8 cellular contexts compared by ENCODE assay signal in genomic region chr3:50600841-50601591, GRCh38. TPM values are rescaled to one million over a fixed set of nuclear protein-coding genes. Genes with fewer than 3 reads are reported as not detected.
DNase-seq lines count a peak whose midpoint lies in the region; ATAC-seq and TF ChIP-seq lines count a peak whose summit lies in the region.

No MANE protein-coding gene starts in this region.

- no peaks in the 10 kb centered on the region for H4K20me1 ChIP-seq in OCI-LY3 (ENCODE audit: insufficient read depth, low read length)

- H3K27me3 ChIP-seq in GM06990 (replicated peaks; ENCODE audit: control insufficient read depth, insufficient read depth, low read length) (no peaks in the 10 kb centered on the region), OCI-LY3 (ENCODE audit: low read depth, low read length) (no peaks in the 10 kb centered on the region), esophagus muscularis mucosa (no peaks in the 10 kb centered on the region), neutrophil (no peaks in the 10 kb centered on the region), stomach smooth muscle (ENCODE audit: control insufficient read depth in 1 of 2, insufficient read depth in 2 of 2, low read length in 2 of 2) (no peaks in the 10 kb centered on the region)

- TF ChIP-seq POLR2A in esophagus muscularis mucosa (IDR thresholded peaks at IDR 0.05; ENCODE audit: low read depth): no peak

- H3K9ac ChIP-seq in OCI-LY3 (ENCODE audit: low read length): peak overlapping the region; percentile 40
- H3K9ac ChIP-seq in stomach smooth muscle (ENCODE audit: low read length in 2 of 2): peak overlapping the region; percentile 78 to 88

- H3K27ac Mint-ChIP-seq in activated T-cell treated with anti-CD3 and anti-CD28 coated beads, Interleukin-2, amount 50 U/mL, for 72 hours: peak overlapping the region; percentile 100

- no peaks in the 10 kb centered on the region for H3K27me3 Mint-ChIP-seq in activated T-cell treated with anti-CD3 and anti-CD28 coated beads, Interleukin-2, amount 50 U/mL, for 72 hours (ENCODE audit: low read depth)

- no peaks in the 10 kb centered on the region for H3K9me3 Mint-ChIP-seq in activated T-cell treated with anti-CD3 and anti-CD28 coated beads, Interleukin-2, amount 50 U/mL, for 72 hours

- H3K4me1 Mint-ChIP-seq in activated T-cell treated with anti-CD3 and anti-CD28 coated beads, Interleukin-2, amount 50 U/mL, for 72 hours (ENCODE audit: low read depth): peaks cover 85% of the 10 kb centered on the region

- peaks cover 8 to 26% of the 10 kb centered on the region in 2 donors for H3K36me3 Mint-ChIP-seq in activated T-cell treated with anti-CD3 and anti-CD28 coated beads, Interleukin-2, amount 50 U/mL, for 72 hours (ENCODE audit: insufficient read depth in 2 of 2)

- H3K79me2 ChIP-seq in OCI-LY3 (ENCODE audit: low read length): no peaks in the 10 kb centered on the region

- intact Hi-C loops in esophagus muscularis mucosa (cut with DNase I): no loop called here

- peak; percentile 46 for DNase-seq in GM06990 (ENCODE audit: extremely low read depth, insufficient read length)
- DNase-seq in activated T-cell treated with anti-CD3 and anti-CD28 coated beads, Interleukin-2, amount 50 U/mL, for 72 hours: peak; percentile 93 to 95
- DNase-seq in esophagus muscularis mucosa (ENCODE audit: extremely low spot score): peak; percentile 99

- peaks cover 41% of the 10 kb centered on the region for H3K4me1 ChIP-seq in OCI-LY3 (ENCODE audit: low read length)
- H3K4me1 ChIP-seq in esophagus muscularis mucosa: peaks cover 54 to 68% (median 63%) of the 10 kb centered on the region in 4 donors
- H3K4me1 ChIP-seq in neutrophil (ENCODE audit: control insufficient read depth in 1 of 2, insufficient read depth in 1 of 2, low read depth in 1 of 2, low read length in 1 of 2): peaks cover 44 to 45% of the 10 kb centered on the region in 2 experiments
- peaks cover 45% of the 10 kb centered on the region for H3K4me1 ChIP-seq in stomach smooth muscle (ENCODE audit: control insufficient read depth, insufficient read depth, low read length)

- ATAC-seq in HG03460 (IDR thresholded peaks at IDR 0.05; ENCODE audit: unreplicated experiment) (peak; percentile 69), GM18861 (IDR thresholded peaks at IDR 0.05; ENCODE audit: unreplicated experiment) (no peak)
- peak; percentile 71 to 78 for ATAC-seq in activated T-cell treated with anti-CD3 and anti-CD28 coated beads, Interleukin-2, amount 50 U/mL, for 72 hours (replicated peaks in 1 of 2)

- H3K4me2 ChIP-seq in OCI-LY3 (ENCODE audit: low read length): peak overlapping the region; percentile 36

- H3K4me3 Mint-ChIP-seq in activated T-cell treated with anti-CD3 and anti-CD28 coated beads, Interleukin-2, amount 50 U/mL, for 72 hours: peak overlapping the region; percentile 87 to 92

- TF ChIP-seq CTCF in GM06990 (IDR thresholded peaks at IDR 0.05; ENCODE audit: insufficient read depth, low read length, poor library complexity, severe bottlenecking) (no peak), OCI-LY3 (IDR thresholded peaks at IDR 0.05; ENCODE audit: low read depth, low read length) (no peak), esophagus muscularis mucosa (IDR thresholded peaks at IDR 0.05) (no peak), neutrophil (IDR thresholded peaks at IDR 0.05) (peak; percentile 11)

- TF ChIP-seq EP300 in esophagus muscularis mucosa (IDR thresholded peaks at IDR 0.05): peak; percentile 73

- H3K9me3 ChIP-seq in OCI-LY3 (ENCODE audit: insufficient read depth, low read length) (no peaks in the 10 kb centered on the region), esophagus muscularis mucosa (no peaks in the 10 kb centered on the region), neutrophil (no peaks in the 10 kb centered on the region), stomach smooth muscle (ENCODE audit: control insufficient read depth in 2 of 2, low read length in 2 of 2) (no peaks in the 10 kb centered on the region)

- no peaks in the 10 kb centered on the region for H3K36me3 ChIP-seq in GM06990 (ENCODE audit: control insufficient read depth, insufficient read depth, low read length)
- no peaks in the 10 kb centered on the region for H3K36me3 ChIP-seq in OCI-LY3 (replicated peaks; ENCODE audit: low read depth, low read length)
- peaks cover 0 to 26% (median 8%) of the 10 kb centered on the region in 4 donors for H3K36me3 ChIP-seq in esophagus muscularis mucosa
- no peaks in the 10 kb centered on the region for H3K36me3 ChIP-seq in neutrophil
- peaks cover 9 to 12% of the 10 kb centered on the region in 2 donors for H3K36me3 ChIP-seq in stomach smooth muscle (ENCODE audit: control insufficient read depth in 2 of 2, insufficient read depth in 2 of 2, low read length in 2 of 2)

- peak overlapping the region; percentile 63 for H2AFZ ChIP-seq in OCI-LY3 (ENCODE audit: low read depth, low read length)

- H3K4me3 ChIP-seq in GM06990 (replicated peaks; ENCODE audit: low read depth, low read length) (no peak overlapping the region), OCI-LY3 (ENCODE audit: low read length) (peak overlapping the region; percentile 2; the same call in 1 of the 2 replicates), esophagus muscularis mucosa (peak overlapping the region; percentile 20 to 37 (median 30)), neutrophil (ENCODE audit: low read depth in 1 of 2, low read length in 1 of 2) (peak overlapping the region; percentile 35 to 44), stomach smooth muscle (ENCODE audit: low read length in 2 of 2) (peak overlapping the region; percentile 47 to 64)

- WGBS in esophagus muscularis mucosa: 9% methylated on average over 14 of the region's 14 CpGs

- H3K27ac ChIP-seq in OCI-LY3 (ENCODE audit: low read length) (peak overlapping the region; percentile 36), esophagus muscularis mucosa (replicated peaks in 1 of 4) (peak overlapping the region; percentile 84 to 99 (median 97)), neutrophil (peak overlapping the region; percentile 78), stomach smooth muscle (ENCODE audit: low read length) (peak overlapping the region; percentile 99)

RNA-seq across cellular contexts. Expression of gene CISH, which starts 10.6 kb away (rescaled TPM):
- 100 to 1,000 TPM; 242 to 271 TPM for total RNA-seq in activated T-cell treated with anti-CD3 and anti-CD28 coated beads, Interleukin-2, amount 50 U/mL, for 72 hours
- total RNA-seq in esophagus muscularis mucosa: 10 to 100 TPM in 1 of 4 donors, 1 to 10 TPM in 3; 1.7 to 26.7 (median 4.4) TPM

RNA-seq across cellular contexts. Expression of gene MAPKAPK3, which starts 15.9 kb away (rescaled TPM):
- total RNA-seq in activated T-cell treated with anti-CD3 and anti-CD28 coated beads, Interleukin-2, amount 50 U/mL, for 72 hours: 100 to 1,000 TPM; 116 to 129 TPM
- 10 to 100 TPM; 20.8 to 31.3 (median 27.2) TPM for total RNA-seq in esophagus muscularis mucosa

RNA-seq across cellular contexts. Expression of gene HEMK1, which starts 31.7 kb away (rescaled TPM):
- total RNA-seq in activated T-cell treated with anti-CD3 and anti-CD28 coated beads, Interleukin-2, amount 50 U/mL, for 72 hours: 10 to 100 TPM; 54.5 to 64.6 TPM
- total RNA-seq in esophagus muscularis mucosa: 10 to 100 TPM in 1 of 4 donors, 1 to 10 TPM in 3; 4.6 to 10.6 (median 6.3) TPM

RNA-seq across cellular contexts. Expression of gene C3orf18, which starts 33.5 kb away (rescaled TPM):
- 10 to 100 TPM; 22.7 to 32.5 TPM for total RNA-seq in activated T-cell treated with anti-CD3 and anti-CD28 coated beads, Interleukin-2, amount 50 U/mL, for 72 hours
- total RNA-seq in esophagus muscularis mucosa: 10 to 100 TPM; 13.6 to 23.8 (median 18.9) TPM

Comparison
In these comparisons a context has a peak if more than half of its experiments do, and no peak if none do; other contexts are left out.
1. DNase-seq: peak in every context shown above with its lines; median percentile 99 in esophagus muscularis mucosa; 94 in activated T-cell treated with anti-CD3 and anti-CD28 coated beads, Interleukin-2, amount 50 U/mL, for 72 hours; 46 in GM06990.
2. H3K27ac ChIP-seq: peak in every context shown above with its lines; median percentile 99 in stomach smooth muscle; 97 in esophagus muscularis mucosa; 78 in neutrophil; 36 in OCI-LY3.
3. RNA of gene CISH, which starts 10.6 kb away (total RNA-seq): 242 to 271 TPM in activated T-cell treated with anti-CD3 and anti-CD28 coated beads, Interleukin-2, amount 50 U/mL, for 72 hours; 1.7 to 26.7 TPM in esophagus muscularis mucosa; every median in the first group is over 4 times any median in the second.
4. RNA of gene HEMK1, which starts 31.7 kb away (total RNA-seq): 54.5 to 64.6 TPM in activated T-cell treated with anti-CD3 and anti-CD28 coated beads, Interleukin-2, amount 50 U/mL, for 72 hours; 4.6 to 10.6 TPM in esophagus muscularis mucosa; every median in the first group is over 4 times any median in the second.